22 cellular contexts compared by ENCODE assay signal in the genomic region with DNA sequence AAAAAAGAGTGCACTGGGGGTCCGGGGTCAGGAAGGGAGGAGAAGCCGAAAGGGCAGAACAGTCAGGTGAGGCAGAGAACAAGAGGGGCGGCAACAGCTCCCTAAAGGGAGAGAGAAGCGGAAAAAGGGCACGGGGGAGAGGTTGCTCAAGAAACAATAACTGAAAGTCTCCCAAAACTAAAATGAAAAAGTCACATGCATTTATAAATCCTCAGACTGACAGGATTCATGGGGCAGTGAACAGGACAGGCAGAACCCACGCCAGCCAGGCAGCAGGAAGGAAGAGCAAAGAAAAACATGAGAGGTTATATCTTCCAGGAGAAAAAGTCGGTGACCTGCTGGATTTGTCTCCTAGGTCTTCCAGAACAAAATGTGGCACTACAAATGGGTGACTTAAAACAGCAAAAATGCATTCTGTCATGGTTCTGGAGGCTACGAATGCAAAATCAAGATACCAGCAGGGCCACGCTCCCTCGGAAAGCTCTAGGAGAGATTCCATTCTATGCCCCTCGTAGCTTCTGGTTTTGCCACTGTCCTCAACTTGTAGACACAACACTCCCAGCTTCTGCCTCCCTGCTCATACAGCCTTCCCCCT.
"Had no signal": no experiment of that assay in that cellular context is flagged by ENCODE, and none has a peak within 500 bp of the region (broad histone marks: within the 10 kb centered on the region; RNA-seq: fewer than 3 reads in every experiment).

No MANE protein-coding gene starts in this region.

- H3K9me3 Mint-ChIP-seq: natural killer cell treated with Interleukin-12 subunit alpha and Interleukin-12 subunit beta and Interleukin-15 and Interleukin-18, amount 100 ng/mL, for 72 hours had no signal

- H3K27me3 ChIP-seq: ovary, suprapubic skin, tibial artery had no signal

- ATAC-seq: activated CD8-positive, alpha-beta T cell treated with anti-CD3 and anti-CD28 coated beads, Interleukin-2, amount 10 ng/mL, durations not matched to agents 7 days and 5 days; left ventricle myocardium superior; mucosa of descending colon; natural killer cell treated with Interleukin-12 subunit alpha and Interleukin-12 subunit beta and Interleukin-15 and Interleukin-18, amount 100 ng/mL, for 72 hours; SK-N-SH treated with all-trans-retinoic acid at 6 μM for 48 hours; T-helper 17 cell had no signal

- H3K4me3 ChIP-seq: mucosa of descending colon, ovary, prostate gland, smooth muscle cell, suprapubic skin, tibial artery had no signal

- DNase-seq: activated B cell treated with CpG ODN at 0.5 μM for 24 hours; activated CD8-positive, alpha-beta T cell treated with anti-CD3 and anti-CD28 coated beads, Interleukin-2, amount 10 ng/mL, durations not matched to agents 7 days and 5 days; activated effector memory CD4-positive, alpha-beta T cell treated with Interleukin-2 at 50 U/mL for 16 hours; activated naive CD4-positive, alpha-beta T cell treated with Interleukin-2 at 50 U/mL for 16 hours; anterior cingulate cortex; glutamatergic neuron; left ventricle myocardium superior; mucosa of descending colon; ovary; stimulated activated CD4-positive, alpha-beta T cell treated with anti-CD3 and anti-CD28 coated beads, Interleukin-15, amount 100 ng/mL, for 24 hours; stimulated activated CD4-positive, alpha-beta T cell treated with anti-CD3 and anti-CD28 coated beads, Interleukin-2, amount 100 ng/mL, for 24 hours; stimulated activated naive CD4-positive, alpha-beta T cell; T-helper 17 cell; T1000; tibial artery had no signal

- H3K4me1 Mint-ChIP-seq: activated B cell treated with CpG ODN at 0.5 μM for 24 hours had no signal

- H3K27ac ChIP-seq: ovary, prostate gland, suprapubic skin, tibial artery had no signal

- H3K36me3 ChIP-seq: ovary, prostate gland, suprapubic skin, tibial artery had no signal

- H3K9me3 ChIP-seq: mucosa of descending colon, ovary, prostate gland, suprapubic skin had no signal

- H3K4me3 Mint-ChIP-seq: activated B cell treated with CpG ODN at 0.5 μM for 24 hours; activated CD8-positive, alpha-beta T cell treated with anti-CD3 and anti-CD28 coated beads, Interleukin-2, amount 10 ng/mL, durations not matched to agents 7 days and 5 days; activated naive CD8-positive, alpha-beta T cell; brain; natural killer cell treated with Interleukin-12 subunit alpha and Interleukin-12 subunit beta and Interleukin-15 and Interleukin-18, amount 100 ng/mL, for 72 hours; T-helper 17 cell had no signal

- H3K27ac Mint-ChIP-seq: activated B cell treated with CpG ODN at 0.5 μM for 24 hours; activated CD8-positive, alpha-beta T cell treated with anti-CD3 and anti-CD28 coated beads, Interleukin-2, amount 10 ng/mL, durations not matched to agents 7 days and 5 days; activated naive CD8-positive, alpha-beta T cell; natural killer cell treated with Interleukin-12 subunit alpha and Interleukin-12 subunit beta and Interleukin-15 and Interleukin-18, amount 100 ng/mL, for 72 hours; T-helper 17 cell had no signal

- H3K4me1 ChIP-seq: prostate gland, suprapubic skin had no signal

- H3K27me3 Mint-ChIP-seq: brain had no signal
